Comparison of ENCODE assay signal across 1 cellular context in genomic region chr19:47241919-47242644, GRCh38.
TF ChIP-seq lines count a peak whose summit lies in the region.

No MANE protein-coding gene starts in this region.

TF ChIP-seq in H1, 55 proteins besides CTCF, POLR2A, EP300 and RAD21:
- TF ChIP-seq, protein P1, sequence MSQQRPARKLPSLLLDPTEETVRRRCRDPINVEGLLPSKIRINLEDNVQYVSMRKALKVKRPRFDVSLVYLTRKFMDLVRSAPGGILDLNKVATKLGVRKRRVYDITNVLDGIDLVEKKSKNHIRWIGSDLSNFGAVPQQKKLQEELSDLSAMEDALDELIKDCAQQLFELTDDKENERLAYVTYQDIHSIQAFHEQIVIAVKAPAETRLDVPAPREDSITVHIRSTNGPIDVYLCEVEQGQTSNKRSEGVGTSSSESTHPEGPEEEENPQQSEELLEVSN (IDR thresholded peaks at IDR 0.05), result no peak
- peak; percentile 35 for TF ChIP-seq EZH2 (IDR thresholded peaks at IDR 0.05; ENCODE audit: low read depth, low read length, severe bottlenecking)
